ENCODE assay signal across 19 cellular contexts in genomic region chr18:76441002-76441667, GRCh38. TPM values are rescaled to one million over a fixed set of nuclear protein-coding genes. Genes with fewer than 3 reads are reported as not detected.
A peak's percentile ranks its signal among the peaks of the same experiment; 100 is the strongest.
DNase-seq lines count a peak whose midpoint lies in the region; ATAC-seq and TF ChIP-seq lines count a peak whose summit lies in the region.
"Had no signal": no experiment of that assay in that cellular context is flagged by ENCODE, and none has a peak within 500 bp of the region (broad histone marks: within the 10 kb centered on the region; RNA-seq: fewer than 3 reads in every experiment).

No MANE protein-coding gene starts in this region.

- peaks cover 9% of the 10 kb centered on the region for H3K36me3 Mint-ChIP-seq in activated T-cell treated with anti-CD3 and anti-CD28 coated beads, Interleukin-2, amount 50 U/mL, for 24 hours (ENCODE audit: low read depth)
- no peaks in the 10 kb centered on the region for H3K36me3 Mint-ChIP-seq in activated T-cell treated with anti-CD3 and anti-CD28 coated beads, Interleukin-2, amount 50 U/mL, for 72 hours (ENCODE audit: insufficient read depth in 2 of 2)
- H3K36me3 Mint-ChIP-seq in GM23338 (ENCODE audit: low read depth): peaks cover 4% of the 10 kb centered on the region
- H3K36me3 Mint-ChIP-seq in stimulated activated memory B cell treated with anti-CD40 and anti-IgM and Interleukin-4, amounts not matched to agents 10 μg/mL and 1 μg/mL and 100 μg/mL, for 72 hours: peaks cover 6% of the 10 kb centered on the region

- no peak overlapping the region for H3K23ac ChIP-seq in neuronal stem cell (ENCODE audit: low read depth, low read length, poor library complexity)

- H3K79me1 ChIP-seq in neuronal stem cell (ENCODE audit: low read depth, low read length): peaks cover 34% of the 10 kb centered on the region

- TF ChIP-seq CTCF in GM23338 (conservative IDR thresholded peaks at IDR 0.05; ENCODE audit: low read depth in 2 of 2): no peak

- no peak overlapping the region for H2BK120ac ChIP-seq in neuronal stem cell (ENCODE audit: low read depth, low read length)

- H4K91ac ChIP-seq in neuronal stem cell (ENCODE audit: low read depth, low read length, poor library complexity): no peak overlapping the region

- no peaks in the 10 kb centered on the region for H3K27me3 ChIP-seq in GM23338 (ENCODE audit: insufficient read depth)
- H3K27me3 ChIP-seq in neuronal stem cell (ENCODE audit: control insufficient read depth in 3 of 3, insufficient read depth in 3 of 3, low read depth in 1 of 3, low read length in 3 of 3): no peaks in the 10 kb centered on the region
- H3K27me3 ChIP-seq: BE2C had no signal

- no peak overlapping the region for H4K8ac ChIP-seq in neuronal stem cell (ENCODE audit: low read depth, low read length)

- H3K27me3 Mint-ChIP-seq in activated T-cell treated with anti-CD3 and anti-CD28 coated beads, Interleukin-2, amount 50 U/mL, for 24 hours: no peaks in the 10 kb centered on the region
- H3K27me3 Mint-ChIP-seq in activated T-cell treated with anti-CD3 and anti-CD28 coated beads, Interleukin-2, amount 50 U/mL, for 72 hours (ENCODE audit: low read depth): no peaks in the 10 kb centered on the region
- peaks cover under 1% of the 10 kb centered on the region for H3K27me3 Mint-ChIP-seq in GM23338 (ENCODE audit: insufficient read depth, low read depth, poor library complexity)
- no peaks in the 10 kb centered on the region for H3K27me3 Mint-ChIP-seq in stimulated activated memory B cell treated with anti-CD40 and anti-IgM and Interleukin-4, amounts not matched to agents 10 μg/mL and 1 μg/mL and 100 μg/mL, for 72 hours
- H3K27me3 Mint-ChIP-seq: CD4-positive, CD25-positive, alpha-beta regulatory T cell had no signal

- no peak overlapping the region for H2BK5ac ChIP-seq in neuronal stem cell (ENCODE audit: low read length)

- 0 out of 2 replicates have a peak, but pooled peaks cover 2% of the 10 kb centered on the region for H4K20me1 ChIP-seq in GM23338 (replicated peaks; ENCODE audit: insufficient read depth)

- no peaks in the 10 kb centered on the region for H3F3A ChIP-seq in GM23338 (replicated peaks; ENCODE audit: low read depth)

- peak; percentile 14 for DNase-seq in activated T-cell treated with anti-CD3 and anti-CD28 coated beads, Interleukin-2, amount 50 U/mL, for 24 hours
- no peak for DNase-seq in activated T-cell treated with anti-CD3 and anti-CD28 coated beads, Interleukin-2, amount 50 U/mL, for 72 hours
- DNase-seq in GM23338 (ENCODE audit: low spot score) (no peak), neuronal stem cell (ENCODE audit: low spot score) (no peak), NCI-H446 treated with DMSO at 0.1 percent for 48 hours (lab: John Stamatoyannopoulos, UW) (no peak)
- DNase-seq: BE2C; CD4-positive, CD25-positive, alpha-beta regulatory T cell; COR-L47; H9; MV-4-11; NCI-H1694 treated with DMSO at 0.1 percent for 48 hours; NCI-H2227 treated with DMSO at 0.1 percent for 48 hours; NCI-H526; PC-3; RPMI8226 had no signal

- peak overlapping the region; percentile 30 for H3K18ac ChIP-seq in neuronal stem cell (ENCODE audit: low read length)

- ATAC-seq in activated T-cell treated with anti-CD3 and anti-CD28 coated beads, Interleukin-2, amount 50 U/mL, for 72 hours (replicated peaks in 1 of 2): no peak
- ATAC-seq in GM23338 (peak; percentile 17; the same call in 1 of the 3 replicates), HG03196 (IDR thresholded peaks at IDR 0.05; ENCODE audit: unreplicated experiment) (no peak)
- ATAC-seq in stimulated activated memory B cell treated with anti-CD40 and anti-IgM and Interleukin-4, amounts not matched to agents 10 μg/mL and 1 μg/mL and 100 μg/mL, for 72 hours: peak; percentile 42
- ATAC-seq: PC-3 had no signal

- WGBS in neuronal stem cell (ENCODE audit: extremely low coverage in 2 of 2, insufficient read length in 2 of 2, insufficient replicate concordance in 1 of 2), 2 donors: no CpG with 5 or more reads among the region's 54 CpGs

- H2AK5ac ChIP-seq in neuronal stem cell (ENCODE audit: low read depth, low read length): no peak overlapping the region

- no peak overlapping the region for H3K4me3 ChIP-seq in GM23338
- no peak overlapping the region for H3K4me3 ChIP-seq in neuronal stem cell (ENCODE audit: low read length in 2 of 2)

- no peak overlapping the region for H3K4me3 Mint-ChIP-seq in activated T-cell treated with anti-CD3 and anti-CD28 coated beads, Interleukin-2, amount 50 U/mL, for 24 hours
- H3K4me3 Mint-ChIP-seq in activated T-cell treated with anti-CD3 and anti-CD28 coated beads, Interleukin-2, amount 50 U/mL, for 72 hours: no peak overlapping the region
- no peak overlapping the region for H3K4me3 Mint-ChIP-seq in GM23338
- H3K4me3 Mint-ChIP-seq in stimulated activated memory B cell treated with anti-CD40 and anti-IgM and Interleukin-4, amounts not matched to agents 10 μg/mL and 1 μg/mL and 100 μg/mL, for 72 hours: no peak overlapping the region
- H3K4me3 Mint-ChIP-seq: CD4-positive, CD25-positive, alpha-beta regulatory T cell; H9 had no signal

- no peak overlapping the region for H2BK12ac ChIP-seq in neuronal stem cell (ENCODE audit: low read length)

- no peak overlapping the region for H3K27ac Mint-ChIP-seq in activated T-cell treated with anti-CD3 and anti-CD28 coated beads, Interleukin-2, amount 50 U/mL, for 24 hours
- H3K27ac Mint-ChIP-seq in activated T-cell treated with anti-CD3 and anti-CD28 coated beads, Interleukin-2, amount 50 U/mL, for 72 hours: no peak overlapping the region
- H3K27ac Mint-ChIP-seq in GM23338: no peak overlapping the region
- H3K27ac Mint-ChIP-seq in stimulated activated memory B cell treated with anti-CD40 and anti-IgM and Interleukin-4, amounts not matched to agents 10 μg/mL and 1 μg/mL and 100 μg/mL, for 72 hours: no peak overlapping the region
- H3K27ac Mint-ChIP-seq: CD4-positive, CD25-positive, alpha-beta regulatory T cell had no signal

- H3K27ac ChIP-seq in GM23338 (ENCODE audit: low read depth) (no peak overlapping the region), neuronal stem cell (replicated peaks; ENCODE audit: low read length) (no peak overlapping the region)
- H3K27ac ChIP-seq: HL-60, KMS-11 had no signal

- H3K4ac ChIP-seq in neuronal stem cell (ENCODE audit: low read length): no peak overlapping the region

- peaks cover 0 to 3% of the 10 kb centered on the region in 2 donors for H3K9me3 ChIP-seq in neuronal stem cell (replicated peaks in 1 of 2; ENCODE audit: control insufficient read depth in 2 of 2, insufficient read depth in 1 of 2, low read depth in 1 of 2, low read length in 2 of 2)
- H3K9me3 ChIP-seq: BE2C had no signal

- H3K9ac ChIP-seq in neuronal stem cell (ENCODE audit: low read depth, low read length, poor library complexity): no peak overlapping the region
- H3K9ac ChIP-seq: KMS-11 had no signal

- no peaks in the 10 kb centered on the region for H3K36me3 ChIP-seq in GM23338 (ENCODE audit: insufficient read depth)
- peaks cover 42 to 79% of the 10 kb centered on the region in 2 donors for H3K36me3 ChIP-seq in neuronal stem cell (replicated peaks in 1 of 2; ENCODE audit: control insufficient read depth in 2 of 2, insufficient read depth in 2 of 2, low read length in 2 of 2)

- H2AFZ ChIP-seq in GM23338: no peak overlapping the region
- H2AFZ ChIP-seq in neuronal stem cell (ENCODE audit: low read length): no peak overlapping the region

- no peaks in the 10 kb centered on the region for H3K9me3 Mint-ChIP-seq in activated T-cell treated with anti-CD3 and anti-CD28 coated beads, Interleukin-2, amount 50 U/mL, for 24 hours
- no peaks in the 10 kb centered on the region for H3K9me3 Mint-ChIP-seq in activated T-cell treated with anti-CD3 and anti-CD28 coated beads, Interleukin-2, amount 50 U/mL, for 72 hours
- no peaks in the 10 kb centered on the region for H3K9me3 Mint-ChIP-seq in GM23338
- H3K9me3 Mint-ChIP-seq in stimulated activated memory B cell treated with anti-CD40 and anti-IgM and Interleukin-4, amounts not matched to agents 10 μg/mL and 1 μg/mL and 100 μg/mL, for 72 hours: no peaks in the 10 kb centered on the region
- H3K9me3 Mint-ChIP-seq: H9 had no signal

- no peaks in the 10 kb centered on the region for H3K9me2 ChIP-seq in GM23338 (ENCODE audit: insufficient read depth)

- H3K14ac ChIP-seq in neuronal stem cell (ENCODE audit: low read length): peak overlapping the region; percentile 33

- peaks cover 12% of the 10 kb centered on the region; the same call in 1 of the 2 replicates for H3K79me2 ChIP-seq in GM23338 (replicated peaks; ENCODE audit: insufficient read depth)

- H3K4me2 ChIP-seq in GM23338 (no peak overlapping the region), neuronal stem cell (ENCODE audit: insufficient read depth, low read length, poor library complexity, severe bottlenecking) (no peak overlapping the region)
- H3K4me2 ChIP-seq: KMS-11 had no signal

- H3K4me1 ChIP-seq in GM23338 (ENCODE audit: insufficient read depth): 0 out of 2 replicates have a peak, but pooled peaks cover 6% of the 10 kb centered on the region
- H3K4me1 ChIP-seq in neuronal stem cell (ENCODE audit: control insufficient read depth in 2 of 2, insufficient read depth in 1 of 2, low read depth in 1 of 2, low read length in 2 of 2): peaks cover 0 to 8% of the 10 kb centered on the region in 2 donors

- H3K4me1 Mint-ChIP-seq in activated T-cell treated with anti-CD3 and anti-CD28 coated beads, Interleukin-2, amount 50 U/mL, for 24 hours (ENCODE audit: low read depth): peaks cover 10% of the 10 kb centered on the region
- H3K4me1 Mint-ChIP-seq in activated T-cell treated with anti-CD3 and anti-CD28 coated beads, Interleukin-2, amount 50 U/mL, for 72 hours (ENCODE audit: low read depth): peaks cover 11% of the 10 kb centered on the region
- peaks cover 21% of the 10 kb centered on the region for H3K4me1 Mint-ChIP-seq in GM23338
- no peaks in the 10 kb centered on the region for H3K4me1 Mint-ChIP-seq in stimulated activated memory B cell treated with anti-CD40 and anti-IgM and Interleukin-4, amounts not matched to agents 10 μg/mL and 1 μg/mL and 100 μg/mL, for 72 hours
- H3K4me1 Mint-ChIP-seq: CD4-positive, CD25-positive, alpha-beta regulatory T cell had no signal

- no peak overlapping the region for H2BK15ac ChIP-seq in neuronal stem cell (ENCODE audit: low read length)

TF ChIP-seq in GM23338, 12 proteins besides CTCF, POLR2A, EP300 and RAD21 (continues in another document):
- TF ChIP-seq, protein P1, sequence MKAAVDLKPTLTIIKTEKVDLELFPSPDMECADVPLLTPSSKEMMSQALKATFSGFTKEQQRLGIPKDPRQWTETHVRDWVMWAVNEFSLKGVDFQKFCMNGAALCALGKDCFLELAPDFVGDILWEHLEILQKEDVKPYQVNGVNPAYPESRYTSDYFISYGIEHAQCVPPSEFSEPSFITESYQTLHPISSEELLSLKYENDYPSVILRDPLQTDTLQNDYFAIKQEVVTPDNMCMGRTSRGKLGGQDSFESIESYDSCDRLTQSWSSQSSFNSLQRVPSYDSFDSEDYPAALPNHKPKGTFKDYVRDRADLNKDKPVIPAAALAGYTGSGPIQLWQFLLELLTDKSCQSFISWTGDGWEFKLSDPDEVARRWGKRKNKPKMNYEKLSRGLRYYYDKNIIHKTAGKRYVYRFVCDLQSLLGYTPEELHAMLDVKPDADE (IDR thresholded peaks at IDR 0.05): no peak

RNA-seq across cellular contexts. Expression of gene ZNF516, which starts 53.9 kb away (rescaled TPM):
- 10 to 100 TPM; 13.2 to 13.9 TPM for total RNA-seq in activated T-cell treated with anti-CD3 and anti-CD28 coated beads, Interleukin-2, amount 50 U/mL, for 72 hours
- total RNA-seq in GM23338 (2014; rRNA removed; shearing (Covaris generic)): 13.5 and 24.2 TPM in 2 replicates
- polyA plus RNA-seq in GM23338 (2016; fragmentation: Nextera tagmentation; extraction: Ambion mirVana): 11.9 and 12.2 TPM in 2 replicates
- 40.4 TPM for polyA plus RNA-seq in neuronal stem cell (2013, experiment 1 of 2)
- 42.5 TPM for polyA plus RNA-seq in neuronal stem cell (2013, experiment 2 of 2)

Comparison
In these comparisons a context has a peak if more than half of its experiments do, and no peak if none do; other contexts are left out.
1. ATAC-seq: peak in GM23338 (single experiment) and stimulated activated memory B cell treated with anti-CD40 and anti-IgM and Interleukin-4, amounts not matched to agents 10 μg/mL and 1 μg/mL and 100 μg/mL, for 72 hours (single experiment); none in activated T-cell treated with anti-CD3 and anti-CD28 coated beads, Interleukin-2, amount 50 U/mL, for 72 hours (0 of 2) and HG03196 (single experiment).